Comparison of ENCODE assay signal across 8 cellular contexts in genomic region chr6:100657678-100658330, GRCh38.
A peak's percentile ranks its signal among the peaks of the same experiment; 100 is the strongest.
DNase-seq lines count a peak whose midpoint lies in the region; ATAC-seq, FAIRE-seq and TF ChIP-seq lines count a peak whose summit lies in the region.

No MANE protein-coding gene starts in this region.

- WGBS in smooth muscle cell (ENCODE audit: low lambda C conversion rate), result 86% methylated on average over 2 of the region's 2 CpGs

- H3K27me3 ChIP-seq in smooth muscle cell (ENCODE audit: low read depth), result no peaks in the 10 kb centered on the region

- H3K4me1 Mint-ChIP-seq in chondrocyte (ENCODE audit: low read depth), result peaks cover 5% of the 10 kb centered on the region
- H3K4me1 Mint-ChIP-seq in activated T-cell treated with anti-CD3 and anti-CD28 coated beads, Interleukin-2, amount 50 U/mL, for 72 hours (ENCODE audit: low read depth), result no peaks in the 10 kb centered on the region

- peaks cover 12% of the 10 kb centered on the region for H3K36me3 ChIP-seq in smooth muscle cell (ENCODE audit: low read depth)

- no peak overlapping the region for H3K27ac Mint-ChIP-seq in chondrocyte (ENCODE audit: unreplicated experiment)
- no peak overlapping the region for H3K27ac Mint-ChIP-seq in activated T-cell treated with anti-CD3 and anti-CD28 coated beads, Interleukin-2, amount 50 U/mL, for 72 hours

- no peak overlapping the region for H3K27ac ChIP-seq in smooth muscle cell (ENCODE audit: low read depth)

- ATAC-seq in HG02938 (IDR thresholded peaks at IDR 0.05; ENCODE audit: unreplicated experiment) (peak; percentile 68), GM19328 (IDR thresholded peaks at IDR 0.05; ENCODE audit: unreplicated experiment) (no peak)
- ATAC-seq in activated T-cell treated with anti-CD3 and anti-CD28 coated beads, Interleukin-2, amount 50 U/mL, for 72 hours (replicated peaks in 1 of 2), result no peak

- H3K4me1 ChIP-seq in smooth muscle cell (ENCODE audit: low read depth), result peaks cover 1% of the 10 kb centered on the region

- TF ChIP-seq CTCF in chondrocyte (IDR thresholded peaks at IDR 0.05) (peak; percentile 97), smooth muscle cell (IDR thresholded peaks at IDR 0.05; ENCODE audit: borderline replicate concordance, insufficient read depth, poor library complexity, severe bottlenecking) (peak; percentile 37)

- no peaks in the 10 kb centered on the region for H3K36me3 Mint-ChIP-seq in chondrocyte (ENCODE audit: low read depth)
- H3K36me3 Mint-ChIP-seq in activated T-cell treated with anti-CD3 and anti-CD28 coated beads, Interleukin-2, amount 50 U/mL, for 72 hours (ENCODE audit: insufficient read depth in 2 of 2), result peaks cover 0 to 5% of the 10 kb centered on the region in 2 donors

- H3K4me3 Mint-ChIP-seq in chondrocyte (ENCODE audit: unreplicated experiment), result no peak overlapping the region
- H3K4me3 Mint-ChIP-seq in activated T-cell treated with anti-CD3 and anti-CD28 coated beads, Interleukin-2, amount 50 U/mL, for 72 hours, result no peak overlapping the region

- no peaks in the 10 kb centered on the region for H3K9me3 Mint-ChIP-seq in chondrocyte (ENCODE audit: low read depth)
- H3K9me3 Mint-ChIP-seq in activated T-cell treated with anti-CD3 and anti-CD28 coated beads, Interleukin-2, amount 50 U/mL, for 72 hours, result no peaks in the 10 kb centered on the region

- peak; percentile 85 for FAIRE-seq in G401.6 (lab: Jason Lieb, UNC)

- no peak overlapping the region for H2AFZ ChIP-seq in smooth muscle cell (ENCODE audit: low read depth)

- H3F3A ChIP-seq in smooth muscle cell (ENCODE audit: low read depth), result no peaks in the 10 kb centered on the region

- no peaks in the 10 kb centered on the region for H4K20me1 ChIP-seq in smooth muscle cell (ENCODE audit: low read depth)

- H3K9me3 ChIP-seq in smooth muscle cell (replicated peaks; ENCODE audit: low read depth), result no peaks in the 10 kb centered on the region

- peak; percentile 49 for DNase-seq in NCI-H2227 treated with DMSO at 0.1 percent for 48 hours (lab: John Stamatoyannopoulos, UW)
- DNase-seq in chondrocyte (ENCODE audit: low spot score), result no peak
- DNase-seq in smooth muscle cell (lab: John Stamatoyannopoulos, UW; ENCODE audit: unreplicated experiment), result no peak
- DNase-seq in activated T-cell treated with anti-CD3 and anti-CD28 coated beads for 4 hours, result no peak
- no peak for DNase-seq in activated T-cell treated with anti-CD3 and anti-CD28 coated beads, Interleukin-2, amount 50 U/mL, for 72 hours

- H3K4me3 ChIP-seq in smooth muscle cell, result no peak overlapping the region

- no peaks in the 10 kb centered on the region for H3K27me3 Mint-ChIP-seq in chondrocyte (ENCODE audit: low read depth)
- no peaks in the 10 kb centered on the region for H3K27me3 Mint-ChIP-seq in activated T-cell treated with anti-CD3 and anti-CD28 coated beads, Interleukin-2, amount 50 U/mL, for 72 hours (ENCODE audit: low read depth)

- no peaks in the 10 kb centered on the region for H3K79me2 ChIP-seq in smooth muscle cell (ENCODE audit: low read depth)

- H3K9ac ChIP-seq in smooth muscle cell (ENCODE audit: low read depth), result no peak overlapping the region

- no peak overlapping the region for H3K4me2 ChIP-seq in smooth muscle cell
